In genomic region chr21:15483138-15483780, GRCh38 we compare ENCODE assay signal across 8 cellular contexts.
A peak's percentile ranks its signal among the peaks of the same experiment; 100 is the strongest.
DNase-seq lines count a peak whose midpoint lies in the region; ATAC-seq and TF ChIP-seq lines count a peak whose summit lies in the region.

No MANE protein-coding gene starts in this region.

- no peak for TF ChIP-seq EP300 in upper lobe of left lung (IDR thresholded peaks at IDR 0.05)

- H3K4me3 ChIP-seq in GM06990 (replicated peaks; ENCODE audit: low read depth, low read length), result no peak overlapping the region
- no peak overlapping the region for H3K4me3 ChIP-seq in HAP-1
- no peak overlapping the region for H3K4me3 ChIP-seq in Loucy (ENCODE audit: low read length, poor library complexity, severe bottlenecking)
- no peak overlapping the region for H3K4me3 ChIP-seq in parathyroid adenoma (ENCODE audit: low read depth, low read length)
- no peak overlapping the region for H3K4me3 ChIP-seq in upper lobe of left lung

- in situ Hi-C loops in HAP-1 (cut with MboI; ENCODE audit: low sequenced_read_pairs) (loop anchor here (25.0 kb wide), 1 partner anchor 1221 kb away; no protein-coding TSS in a partner anchor), SK-MEL-5 (cut with HindIII; ENCODE audit: low pct_unique_long_range_greater_than_20kb, low sequenced_read_pairs) (no loop called here)

- peak overlapping the region; percentile 54 for H3K9ac ChIP-seq in Loucy (ENCODE audit: low read depth, low read length, poor library complexity, severe bottlenecking)
- H3K9ac ChIP-seq in parathyroid adenoma, result no peak overlapping the region

- peak in 1 of 4 donors; percentile 19 for TF ChIP-seq POLR2A in upper lobe of left lung (IDR thresholded peaks at IDR 0.05)

- TF ChIP-seq CTCF in GM06990 (IDR thresholded peaks at IDR 0.05; ENCODE audit: insufficient read depth, low read length, poor library complexity, severe bottlenecking) (peak; percentile 91), Loucy (conservative IDR thresholded peaks at IDR 0.05; ENCODE audit: low read length) (peak; percentile 93), parathyroid adenoma (IDR thresholded peaks at IDR 0.05) (peak; percentile 68), upper lobe of left lung (IDR thresholded peaks at IDR 0.05) (peak; percentile 75 to 91 (median 82))

- H4K20me1 ChIP-seq in Loucy (ENCODE audit: insufficient read depth, low read length, poor library complexity, severe bottlenecking), result no peaks in the 10 kb centered on the region

- peak; percentile 42 for DNase-seq in GM06990 (ENCODE audit: extremely low read depth, insufficient read length)
- peak; percentile 75 to 86 for DNase-seq in HAP-1 (ENCODE audit: low spot score in 2 of 2)
- DNase-seq in SK-MEL-5 (ENCODE audit: low read depth, low spot score), result peak; percentile 81
- DNase-seq in activated naive CD4-positive, alpha-beta T cell treated with Interleukin-2 at 50 U/mL for 16 hours, result peak; percentile 78
- DNase-seq in glomerular endothelial cell (ENCODE audit: extremely low read depth, low read depth, low spot score), result peak; percentile 73
- DNase-seq in upper lobe of left lung, result peak in 1 of 2 donors; percentile 89

- H2AFZ ChIP-seq in Loucy (ENCODE audit: low read length) (peak overlapping the region; percentile 78), parathyroid adenoma (no peak overlapping the region)

- peak; percentile 93 to 97 for ATAC-seq in upper lobe of left lung (ENCODE audit: low FRiP score in 2 of 2)

- H3K79me2 ChIP-seq in Loucy (ENCODE audit: insufficient read depth, low read length) (no peaks in the 10 kb centered on the region), parathyroid adenoma (no peaks in the 10 kb centered on the region)

- H3K4me2 ChIP-seq in Loucy (ENCODE audit: low read depth, low read length, poor library complexity, severe bottlenecking) (peak overlapping the region; percentile 45), parathyroid adenoma (ENCODE audit: low read length) (no peak overlapping the region)

- H3K4me1 ChIP-seq in HAP-1 (no peaks in the 10 kb centered on the region), Loucy (ENCODE audit: insufficient read depth, low read length, poor library complexity, severe bottlenecking) (peaks cover 24% of the 10 kb centered on the region), parathyroid adenoma (no peaks in the 10 kb centered on the region), upper lobe of left lung (no peaks in the 10 kb centered on the region)

- WGBS in upper lobe of left lung, 2 donors, result 13 to 15% methylated on average over 8 of the region's 8 CpGs

- H3K36me3 ChIP-seq in GM06990 (ENCODE audit: control insufficient read depth, insufficient read depth, low read length) (no peaks in the 10 kb centered on the region), HAP-1 (replicated peaks) (no peaks in the 10 kb centered on the region), Loucy (ENCODE audit: insufficient read depth, low read length) (no peaks in the 10 kb centered on the region), parathyroid adenoma (ENCODE audit: control insufficient read depth, insufficient read depth, low read length) (no peaks in the 10 kb centered on the region), upper lobe of left lung (no peaks in the 10 kb centered on the region)

- no peaks in the 10 kb centered on the region for H3K9me3 ChIP-seq in HAP-1
- H3K9me3 ChIP-seq in Loucy (ENCODE audit: insufficient read depth, low read depth, low read length), result no peaks in the 10 kb centered on the region
- H3K9me3 ChIP-seq in parathyroid adenoma (ENCODE audit: control insufficient read depth, low read length), result no peaks in the 10 kb centered on the region
- H3K9me3 ChIP-seq in upper lobe of left lung, result no peaks in the 10 kb centered on the region

- H3K27me3 ChIP-seq in GM06990 (replicated peaks; ENCODE audit: control insufficient read depth, insufficient read depth, low read length), result no peaks in the 10 kb centered on the region
- H3K27me3 ChIP-seq in HAP-1 (ENCODE audit: low read depth), result peaks cover 2% of the 10 kb centered on the region; the same call in 1 of the 2 replicates
- H3K27me3 ChIP-seq in Loucy (ENCODE audit: insufficient read depth, low read length, poor library complexity, severe bottlenecking), result no peaks in the 10 kb centered on the region
- no peaks in the 10 kb centered on the region for H3K27me3 ChIP-seq in parathyroid adenoma (ENCODE audit: control insufficient read depth, insufficient read depth, low read length)
- H3K27me3 ChIP-seq in upper lobe of left lung, result no peaks in the 10 kb centered on the region

- H3K27ac ChIP-seq in parathyroid adenoma, result no peak overlapping the region
- H3K27ac ChIP-seq in upper lobe of left lung, result no peak overlapping the region

- H3F3A ChIP-seq in Loucy (ENCODE audit: low read depth), result no peaks in the 10 kb centered on the region

- H3K9me2 ChIP-seq in Loucy (replicated peaks; ENCODE audit: low read depth, low read length), result no peaks in the 10 kb centered on the region
